In the genomic region with DNA sequence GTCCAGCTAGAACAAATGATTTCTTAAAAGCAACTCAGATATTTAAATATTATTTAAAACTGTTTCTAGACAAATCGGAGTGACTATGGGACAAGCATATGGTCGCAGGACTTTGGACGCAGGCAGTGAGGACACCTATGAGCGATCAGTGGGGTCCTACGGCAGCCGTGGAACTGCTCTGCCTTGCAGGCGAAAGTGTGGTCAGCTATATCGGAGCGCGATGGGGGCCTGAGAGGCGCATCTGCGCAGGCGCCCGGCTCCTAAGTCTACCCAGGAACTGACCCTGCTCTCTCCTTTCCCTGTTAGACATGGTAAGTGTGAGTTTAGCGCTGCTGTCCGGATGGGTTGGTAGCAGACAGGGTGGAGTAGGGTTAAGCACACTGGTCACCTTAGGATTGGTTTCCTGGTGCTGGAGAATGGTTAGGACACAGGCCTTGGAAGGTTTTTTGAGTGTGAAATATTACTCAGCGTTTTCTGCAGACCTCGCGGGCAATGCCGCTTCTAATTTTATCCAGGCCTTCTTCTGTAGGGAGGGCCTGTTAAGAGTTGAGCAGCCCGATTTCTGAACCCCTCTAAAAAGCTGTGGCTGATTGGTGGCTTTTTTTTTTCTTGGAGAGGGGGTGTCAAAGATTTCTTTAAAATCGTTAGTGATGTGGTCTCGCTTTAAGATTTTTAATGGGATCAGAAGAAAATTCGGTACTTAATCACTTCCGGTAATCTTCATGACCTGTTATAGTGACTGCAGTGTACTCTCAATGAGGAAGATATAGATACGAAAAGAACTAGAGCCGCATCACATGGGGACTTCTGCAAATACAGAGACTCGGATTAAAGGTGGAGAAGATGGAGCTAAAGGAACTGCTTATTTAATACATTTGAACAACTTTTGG, we compare ENCODE assay signal across 1 cellular context.
TF ChIP-seq lines count a peak whose summit lies in the region.

RABGGTB (plus strand) TSS at position 293 of the 890 bp plus-strand sequence; CDS start at position 309, 16 bp downstream.

TF ChIP-seq in K562, 482 proteins besides CTCF, POLR2A, EP300 and RAD21 (continued from another document and continues in another):
- TF ChIP-seq HINFP (tag; conservative IDR thresholded peaks at IDR 0.05; ENCODE audit: low read depth) (no peak), ZNF561 (CRISPR knock-in tag; conservative IDR thresholded peaks at IDR 0.05) (no peak), CC2D1A (IDR thresholded peaks at IDR 0.05) (no peak), SNIP1 (IDR thresholded peaks at IDR 0.05; ENCODE audit: low read depth) (no peak), AFF1 (IDR thresholded peaks at IDR 0.05; ENCODE audit: low read depth in 1 of 2, partially characterized antibody in 2 of 2) (peak; percentile 28 to 57), GMEB1 (CRISPR knock-in tag; IDR thresholded peaks at IDR 0.05) (no peak), MAFK (IDR thresholded peaks at IDR 0.05; ENCODE audit: low read length) (no peak), ZNF609 (CRISPR knock-in tag; IDR thresholded peaks at IDR 0.05; ENCODE audit: borderline replicate concordance) (no peak), ZNF263 (CRISPR knock-in tag; IDR thresholded peaks at IDR 0.05; ENCODE audit: borderline replicate concordance) (no peak; the same call in 1 of the 2 replicates), FUS (optimal IDR thresholded peaks at IDR 0.05; ENCODE audit: low read depth, low read length) (no peak), SMARCA5 (IDR thresholded peaks at IDR 0.05) (no peak), KDM2B (CRISPR knock-in tag; IDR thresholded peaks at IDR 0.05) (0 out of 2 replicates have a peak, but pooled peaks have one; percentile 48), U2AF1 (optimal IDR thresholded peaks at IDR 0.05; ENCODE audit: low read depth, low read length) (no peak), NBN (IDR thresholded peaks at IDR 0.05; ENCODE audit: low read depth) (no peak), ZC3H8 (IDR thresholded peaks at IDR 0.05) (no peak), PTRF (tag; IDR thresholded peaks at IDR 0.05) (no peak), POLR3A (IDR thresholded peaks at IDR 0.05; ENCODE audit: borderline replicate concordance, extremely low read depth, insufficient read depth, insufficient read length) (no peak), ARID1B (IDR thresholded peaks at IDR 0.05) (no peak), PRPF4 (IDR thresholded peaks at IDR 0.05; ENCODE audit: insufficient read depth, low read depth, low read length, poor library complexity, severe bottlenecking) (no peak), ZBED1 (IDR thresholded peaks at IDR 0.05) (peak; percentile 72; the same call in 1 of the 2 replicates), BDP1 (IDR thresholded peaks at IDR 0.05; ENCODE audit: insufficient read depth, insufficient read length) (no peak), ZKSCAN1 (IDR thresholded peaks at IDR 0.05; ENCODE audit: low read depth, low read length) (peak; percentile 9), ZNF584 (CRISPR knock-in tag; IDR thresholded peaks at IDR 0.05; ENCODE audit: low read depth) (no peak), ZNF589 (CRISPR knock-in tag; IDR thresholded peaks at IDR 0.05; ENCODE audit: low read depth) (no peak), ASH1L (IDR thresholded peaks at IDR 0.05; ENCODE audit: borderline replicate concordance, low read depth, partially characterized antibody) (peak; percentile 53), SMAD4 (CRISPR knock-in tag; conservative IDR thresholded peaks at IDR 0.05) (no peak), EP400 (IDR thresholded peaks at IDR 0.05) (peak; percentile 98), NR1H2 (CRISPR knock-in tag; IDR thresholded peaks at IDR 0.05) (no peak), NCOA4 (IDR thresholded peaks at IDR 0.05; ENCODE audit: partially characterized antibody) (no peak), ZNF253 (CRISPR knock-in tag; conservative IDR thresholded peaks at IDR 0.05) (0 out of 2 replicates have a peak, but pooled peaks have one; percentile 56)
- TF ChIP-seq, protein P1, sequence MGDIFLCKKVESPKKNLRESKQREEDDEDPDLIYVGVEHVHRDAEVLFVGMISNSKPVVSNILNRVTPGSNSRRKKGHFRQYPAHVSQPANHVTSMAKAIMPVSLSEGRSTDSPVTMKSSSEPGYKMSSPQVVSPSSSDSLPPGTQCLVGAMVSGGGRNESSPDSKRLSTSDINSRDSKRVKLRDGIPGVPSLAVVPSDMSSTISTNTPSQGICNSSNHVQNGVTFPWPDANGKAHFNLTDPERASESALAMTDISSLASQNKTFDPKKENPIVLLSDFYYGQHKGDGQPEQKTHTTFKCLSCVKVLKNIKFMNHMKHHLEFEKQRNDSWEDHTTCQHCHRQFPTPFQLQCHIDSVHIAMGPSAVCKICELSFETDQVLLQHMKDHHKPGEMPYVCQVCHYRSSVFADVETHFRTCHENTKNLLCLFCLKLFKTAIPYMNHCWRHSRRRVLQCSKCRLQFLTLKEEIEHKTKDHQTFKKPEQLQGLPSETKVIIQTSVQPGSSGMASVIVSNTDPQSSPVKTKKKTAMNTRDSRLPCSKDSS (IDR thresholded peaks at IDR 0.05; ENCODE audit: low read depth, partially characterized antibody), result no peak
- TF ChIP-seq, protein P2, sequence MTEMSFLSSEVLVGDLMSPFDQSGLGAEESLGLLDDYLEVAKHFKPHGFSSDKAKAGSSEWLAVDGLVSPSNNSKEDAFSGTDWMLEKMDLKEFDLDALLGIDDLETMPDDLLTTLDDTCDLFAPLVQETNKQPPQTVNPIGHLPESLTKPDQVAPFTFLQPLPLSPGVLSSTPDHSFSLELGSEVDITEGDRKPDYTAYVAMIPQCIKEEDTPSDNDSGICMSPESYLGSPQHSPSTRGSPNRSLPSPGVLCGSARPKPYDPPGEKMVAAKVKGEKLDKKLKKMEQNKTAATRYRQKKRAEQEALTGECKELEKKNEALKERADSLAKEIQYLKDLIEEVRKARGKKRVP (CRISPR knock-in tag; IDR thresholded peaks at IDR 0.05), result no peak
- TF ChIP-seq, protein P3, sequence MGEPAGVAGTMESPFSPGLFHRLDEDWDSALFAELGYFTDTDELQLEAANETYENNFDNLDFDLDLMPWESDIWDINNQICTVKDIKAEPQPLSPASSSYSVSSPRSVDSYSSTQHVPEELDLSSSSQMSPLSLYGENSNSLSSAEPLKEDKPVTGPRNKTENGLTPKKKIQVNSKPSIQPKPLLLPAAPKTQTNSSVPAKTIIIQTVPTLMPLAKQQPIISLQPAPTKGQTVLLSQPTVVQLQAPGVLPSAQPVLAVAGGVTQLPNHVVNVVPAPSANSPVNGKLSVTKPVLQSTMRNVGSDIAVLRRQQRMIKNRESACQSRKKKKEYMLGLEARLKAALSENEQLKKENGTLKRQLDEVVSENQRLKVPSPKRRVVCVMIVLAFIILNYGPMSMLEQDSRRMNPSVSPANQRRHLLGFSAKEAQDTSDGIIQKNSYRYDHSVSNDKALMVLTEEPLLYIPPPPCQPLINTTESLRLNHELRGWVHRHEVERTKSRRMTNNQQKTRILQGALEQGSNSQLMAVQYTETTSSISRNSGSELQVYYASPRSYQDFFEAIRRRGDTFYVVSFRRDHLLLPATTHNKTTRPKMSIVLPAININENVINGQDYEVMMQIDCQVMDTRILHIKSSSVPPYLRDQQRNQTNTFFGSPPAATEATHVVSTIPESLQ (CRISPR knock-in tag; IDR thresholded peaks at IDR 0.05), result no peak
